30 cellular contexts compared by ENCODE assay signal in the genomic region with DNA sequence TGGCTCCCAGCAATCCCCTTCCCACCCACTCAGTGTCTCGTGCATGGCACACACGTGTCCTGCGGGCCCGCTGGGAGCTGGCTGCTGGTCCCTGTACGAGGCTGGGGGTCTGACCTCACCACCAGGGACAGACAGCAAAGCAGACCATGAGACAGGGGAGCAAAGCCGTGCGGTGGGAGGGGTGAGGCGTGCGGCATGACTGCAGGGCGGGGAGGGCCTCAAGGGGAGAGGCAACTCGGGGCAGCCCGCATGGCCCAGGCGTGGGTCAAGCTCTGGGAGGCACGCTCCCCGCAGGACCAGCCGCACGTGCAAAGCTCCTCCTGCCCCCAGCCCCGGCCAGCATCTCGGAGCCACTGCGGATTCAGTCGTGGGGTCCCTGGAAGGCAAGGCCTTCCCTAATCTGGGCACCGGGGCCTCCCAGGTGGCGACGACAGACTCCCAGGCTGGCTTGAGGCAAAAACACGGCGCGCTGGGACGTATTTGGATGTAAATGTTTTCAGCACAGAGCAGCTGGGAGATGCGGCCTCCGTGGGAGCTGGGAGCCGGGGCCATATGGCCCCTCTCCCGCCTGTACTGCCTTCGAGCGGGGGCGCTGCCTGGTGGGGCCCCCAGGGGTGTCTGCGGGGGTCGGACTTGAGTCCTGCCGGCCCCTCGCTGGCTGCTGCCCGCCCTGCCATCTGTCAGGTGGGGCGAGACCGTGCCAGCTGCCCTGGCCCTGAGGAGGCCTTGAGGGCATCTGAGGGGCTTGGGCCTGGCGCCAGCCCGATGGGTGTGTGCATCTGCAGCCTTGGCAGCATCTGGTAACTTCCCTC. TPM values are rescaled to one million over a fixed set of nuclear protein-coding genes. Genes with fewer than 3 reads are reported as not detected.
A peak's percentile ranks its signal among the peaks of the same experiment; 100 is the strongest.
DNase-seq lines count a peak whose midpoint lies in the region; ATAC-seq, FAIRE-seq and TF ChIP-seq lines count a peak whose summit lies in the region.
"Had no signal": no experiment of that assay in that cellular context is flagged by ENCODE, and none has a peak within 500 bp of the region (broad histone marks: within the 10 kb centered on the region; RNA-seq: fewer than 3 reads in every experiment).

No MANE protein-coding gene starts in this region.

- H3K9me3 ChIP-seq in KOPT-K1 (ENCODE audit: insufficient read depth, low read length, poor library complexity, severe bottlenecking) (no peaks in the 10 kb centered on the region), kidney (ENCODE audit: control insufficient read depth in 1 of 2, low read length in 2 of 2) (no peaks in the 10 kb centered on the region)
- H3K9me3 ChIP-seq: MG63, right lobe of liver, transverse colon had no signal

- ATAC-seq in HG03571 (IDR thresholded peaks at IDR 0.05; ENCODE audit: unreplicated experiment) = no peak
- ATAC-seq: activated CD4-positive, CD25-positive, alpha-beta regulatory T cell treated with anti-CD3 and anti-CD28 coated beads, Interleukin-2, amount 50 U/mL, for 24 hours; activated naive CD8-positive, alpha-beta T cell treated with anti-CD3 and anti-CD28 coated beads, Interleukin-2, amount 50 U/mL, for 24 hours; esophagus mucosa; Panc1; right lobe of liver had no signal

- H3K36me3 ChIP-seq in KOPT-K1 (ENCODE audit: insufficient read depth, low read length) (no peaks in the 10 kb centered on the region), kidney (ENCODE audit: control insufficient read depth in 1 of 2, insufficient read depth in 2 of 2, low read length in 2 of 2) (no peaks in the 10 kb centered on the region)
- H3K36me3 ChIP-seq: MG63, right lobe of liver, transverse colon had no signal

- DNase-seq in DMS 273 (lab: John Stamatoyannopoulos, UW; ENCODE audit: unreplicated experiment) (peak; percentile 99), NCI-H524 (lab: John Stamatoyannopoulos, UW) (peak; percentile 99 to 100), kidney (peak; percentile 69), amniotic stem cell (lab: John Stamatoyannopoulos, UW) (no peak), H54 (ENCODE audit: insufficient read length, low spot score) (no peak)
- DNase-seq: activated CD4-positive, alpha-beta T cell treated with anti-CD3 and anti-CD28 coated beads, Interleukin-2, amount 50 U/mL, for 4 hours; activated gamma-delta T cell treated with Interleukin-2 at 50 U/mL for 16 hours; activated naive CD8-positive, alpha-beta T cell treated with anti-CD3 and anti-CD28 coated beads, Interleukin-2, amount 50 U/mL, for 24 hours; activated T-cell treated with anti-CD3 and anti-CD28 coated beads, Interleukin-2, amount 50 U/mL, for 48 hours; C1 segment of cervical spinal cord; GOT3; head of caudate nucleus; islet precursor cell; KG1; MG63; NCI-H1417 treated with DMSO at 0.1 percent for 48 hours; NCI-H510A treated with DMSO at 0.1 percent for 48 hours; right lobe of liver; SHP77; stimulated activated CD4-positive, alpha-beta T cell treated with anti-CD3 and anti-CD28 coated beads, Interleukin-12 subunit alpha, Interleukin-12 subunit beta, amount 100 ng/mL, for 4 hours; stimulated activated CD4-positive, alpha-beta T cell treated with anti-CD3 and anti-CD28 coated beads, Interleukin-4, amount 100 ng/mL, for 24 hours; transverse colon had no signal

- H3K9ac ChIP-seq in kidney (ENCODE audit: low read length in 2 of 2) = no peak overlapping the region

- no peak for TF ChIP-seq CTCF in kidney (IDR thresholded peaks at IDR 0.05; ENCODE audit: borderline replicate concordance, extremely low read depth, insufficient read depth)

- H3K27ac ChIP-seq in KOPT-K1 (ENCODE audit: low read depth, low read length, poor library complexity, severe bottlenecking) = peak overlapping the region; percentile 99
- no peak overlapping the region for H3K27ac ChIP-seq in kidney (ENCODE audit: low read depth in 2 of 2, low read length in 2 of 2)
- H3K27ac ChIP-seq: HL-60, right lobe of liver, transverse colon had no signal

- H3K4me3 ChIP-seq in kidney (ENCODE audit: low read length in 2 of 2) = no peak overlapping the region
- H3K4me3 ChIP-seq: MG63, right lobe of liver, transverse colon had no signal

- no peak for FAIRE-seq in kidney (lab: Jason Lieb, UNC)
- no peak for FAIRE-seq in H54 (lab: Jason Lieb, UNC)

- no peak for TF ChIP-seq POLR2A in H54 (IDR thresholded peaks at IDR 0.05; ENCODE audit: low read depth, low read length)

- H3K4me1 ChIP-seq in kidney (ENCODE audit: control insufficient read depth in 1 of 2, insufficient read depth in 1 of 2, low read depth in 1 of 2, low read length in 2 of 2) = no peaks in the 10 kb centered on the region
- H3K4me1 ChIP-seq: right lobe of liver had no signal

- intact Hi-C loops in kidney (cut with DNase I) = no loop called here

RNA-seq across cellular contexts. Expression of gene CBFA2T3, which starts 12.2 kb away (rescaled TPM):
- total RNA-seq in kidney = 8.0 TPM
- polyA plus RNA-seq in kidney (ENCODE audit: insufficient read depth, low read depth, low replicate concordance) = 0.75 TPM
- total RNA-seq: Daoy, fibroblast of villous mesenchyme had no signal

Comparison
In these comparisons a context has a peak if more than half of its experiments do, and no peak if none do; other contexts are left out.
1. DNase-seq: peak in DMS 273 (single experiment), NCI-H524 (2 of 2) and kidney (single experiment); none in amniotic stem cell (single experiment) and H54 (single experiment).